Comparison of ENCODE assay signal across 9 cellular contexts in genomic region chr11:123559418-123559817, GRCh38.
DNase-seq lines count a peak whose midpoint lies in the region; ATAC-seq and TF ChIP-seq lines count a peak whose summit lies in the region.
"Had no signal": no experiment of that assay in that cellular context is flagged by ENCODE, and none has a peak within 500 bp of the region (broad histone marks: within the 10 kb centered on the region; RNA-seq: fewer than 3 reads in every experiment).

No MANE protein-coding gene starts in this region.

- no peak for DNase-seq in Calu3
- DNase-seq in NCI-H345 treated with DMSO at 0.1 percent for 48 hours (lab: John Stamatoyannopoulos, UW; ENCODE audit: unreplicated experiment): peak; percentile 42
- DNase-seq in fibroblast of peridontal ligament (ENCODE audit: extremely low read depth): peak; percentile 19
- DNase-seq in retinal pigment epithelial cell (ENCODE audit: low read depth): no peak
- DNase-seq in omental fat pad (ENCODE audit: low spot score): no peak
- DNase-seq in SIG-M5 treated with dmso at 0.1 percent for 504 hours (lab: John Stamatoyannopoulos, UW; ENCODE audit: unreplicated experiment): no peak
- DNase-seq in activated CD8-positive, alpha-beta memory T cell treated with anti-CD3 and anti-CD28 coated beads, Interleukin-2, amount 50 U/mL, for 48 hours: no peak
- DNase-seq: mesendoderm had no signal

- intact Hi-C loops in Calu3 (cut with micrococcal nuclease; ENCODE audit: unreplicated experiment): loop anchor here (5.0 kb wide), 1 partner anchor 47 kb away; no protein-coding TSS in a partner anchor

- ATAC-seq in omental fat pad (ENCODE audit: low FRiP score) (no peak), GM19023 (IDR thresholded peaks at IDR 0.05; ENCODE audit: unreplicated experiment) (no peak)

- no peaks in the 10 kb centered on the region for H3K36me3 Mint-ChIP-seq in Calu3 (ENCODE audit: insufficient read depth, unreplicated experiment)

- no peak overlapping the region for H3K4me3 ChIP-seq in retinal pigment epithelial cell (ENCODE audit: low read length)

- TF ChIP-seq CTCF in Calu3 (IDR thresholded peaks at IDR 0.05; ENCODE audit: unreplicated experiment) (no peak), retinal pigment epithelial cell (conservative IDR thresholded peaks at IDR 0.05; ENCODE audit: low read depth, low read length) (peak; percentile 40), omental fat pad (IDR thresholded peaks at IDR 0.05) (no peak)

- no peak overlapping the region for H3K27ac Mint-ChIP-seq in Calu3 (ENCODE audit: unreplicated experiment)

- peaks cover 70% of the 10 kb centered on the region for H3K27me3 Mint-ChIP-seq in Calu3 (ENCODE audit: unreplicated experiment)

- no TSS peak for BruUV-seq in Calu3 (replicated peaks; lab: Mats Ljungman, UMichigan)

- peak overlapping the region; percentile 65 for H3K4me3 Mint-ChIP-seq in Calu3 (ENCODE audit: low read depth, unreplicated experiment)

- CTCF ChIA-PET in Calu3 (lab: Charles Lee): no interaction called here

- H3K9me3 Mint-ChIP-seq in Calu3 (ENCODE audit: low read depth, unreplicated experiment): no peaks in the 10 kb centered on the region

- H3K4me1 Mint-ChIP-seq in Calu3 (ENCODE audit: low read depth, unreplicated experiment): peaks cover 8% of the 10 kb centered on the region

Comparison
In these comparisons a context has a peak if more than half of its experiments do, and no peak if none do; other contexts are left out.
1. DNase-seq: peak in NCI-H345 treated with DMSO at 0.1 percent for 48 hours (single experiment) and fibroblast of peridontal ligament (single experiment); none in Calu3 (single experiment), retinal pigment epithelial cell (single experiment), omental fat pad (single experiment), SIG-M5 treated with dmso at 0.1 percent for 504 hours (single experiment) and activated CD8-positive, alpha-beta memory T cell treated with anti-CD3 and anti-CD28 coated beads, Interleukin-2, amount 50 U/mL, for 48 hours (single experiment).